In genomic region chr2:214808961-214809750, GRCh38 we compare ENCODE assay signal across 1 cellular context.
A peak's percentile ranks its signal among the peaks of the same experiment; 100 is the strongest.
TF ChIP-seq lines count a peak whose summit lies in the region.

BARD1 (minus strand) TSS chr2:214809683; CDS start chr2:214809569, 114 bp downstream.

TF ChIP-seq in HepG2, 621 proteins besides CTCF, POLR2A, EP300 and RAD21 (continued from another document and continues in another):
- TF ChIP-seq TIGD3 (CRISPR knock-in tag; IDR thresholded peaks at IDR 0.05; ENCODE audit: borderline replicate concordance): peak; percentile 22; the same call in 1 of the 2 replicates
- peak; percentile 76; the same call in 1 of the 2 replicates for TF ChIP-seq ZNF773 (CRISPR knock-in tag; IDR thresholded peaks at IDR 0.05; ENCODE audit: borderline replicate concordance)
- TF ChIP-seq IKZF4 (CRISPR knock-in tag; IDR thresholded peaks at IDR 0.05; ENCODE audit: borderline replicate concordance, low read depth, not compliant biosample characterization): no peak
- no peak for TF ChIP-seq CEBPZ (IDR thresholded peaks at IDR 0.05; ENCODE audit: low read length)
- TF ChIP-seq HNF1B (CRISPR knock-in tag; IDR thresholded peaks at IDR 0.05): no peak
- no peak for TF ChIP-seq JARID2 (CRISPR knock-in tag; IDR thresholded peaks at IDR 0.05; ENCODE audit: insufficient replicate concordance)
- TF ChIP-seq ZFY (CRISPR knock-in tag; IDR thresholded peaks at IDR 0.05): peak; percentile 86
- TF ChIP-seq BHLHE40 (IDR thresholded peaks at IDR 0.05; ENCODE audit: low read length): no peak
- no peak; the same call in 1 of the 2 replicates for TF ChIP-seq ZNF205 (CRISPR knock-in tag; IDR thresholded peaks at IDR 0.05)
- 0 out of 2 replicates have a peak, but pooled peaks have one; percentile 67 for TF ChIP-seq SNAPC5 (CRISPR knock-in tag; IDR thresholded peaks at IDR 0.05; ENCODE audit: borderline replicate concordance)
- 0 out of 2 replicates have a peak, but pooled peaks have one; percentile 30 for TF ChIP-seq ZNF724P (CRISPR knock-in tag; IDR thresholded peaks at IDR 0.05; ENCODE audit: borderline replicate concordance)
- TF ChIP-seq MAFF (IDR thresholded peaks at IDR 0.05; ENCODE audit: low read depth, low read length): no peak
- TF ChIP-seq HHEX (CRISPR knock-in tag; IDR thresholded peaks at IDR 0.05): no peak
- no peak for TF ChIP-seq U2AF1 (optimal IDR thresholded peaks at IDR 0.05; ENCODE audit: low read depth, low read length)
- TF ChIP-seq TBL1XR1 (IDR thresholded peaks at IDR 0.05; ENCODE audit: borderline replicate concordance, low read length, partially characterized antibody): no peak
- peak; percentile 38; the same call in 1 of the 2 replicates for TF ChIP-seq BATF2 (CRISPR knock-in tag; IDR thresholded peaks at IDR 0.05)
- TF ChIP-seq IKZF5 (CRISPR knock-in tag; IDR thresholded peaks at IDR 0.05): no peak
- TF ChIP-seq ZNF564 (CRISPR knock-in tag; IDR thresholded peaks at IDR 0.05): no peak
- TF ChIP-seq ELF3 (CRISPR knock-in tag; IDR thresholded peaks at IDR 0.05): peak; percentile 8
- TF ChIP-seq ZNF570 (CRISPR knock-in tag; IDR thresholded peaks at IDR 0.05; ENCODE audit: borderline replicate concordance): no peak
- no peak for TF ChIP-seq RCOR2 (CRISPR knock-in tag; IDR thresholded peaks at IDR 0.05)
- peak; percentile 50; the same call in 1 of the 2 replicates for TF ChIP-seq SATB2 (CRISPR knock-in tag; IDR thresholded peaks at IDR 0.05)
- TF ChIP-seq ZIK1 (CRISPR knock-in tag; IDR thresholded peaks at IDR 0.05; ENCODE audit: borderline replicate concordance, low read depth): no peak
- TF ChIP-seq HNRNPLL (IDR thresholded peaks at IDR 0.05; ENCODE audit: low read depth, low read length, poor library complexity, severe bottlenecking): peak; percentile 92
- TF ChIP-seq TCF7L2 (IDR thresholded peaks at IDR 0.05; ENCODE audit: low read depth, low read length): no peak
- no peak for TF ChIP-seq ZNF652 (CRISPR knock-in tag; IDR thresholded peaks at IDR 0.05; ENCODE audit: borderline replicate concordance, low read depth)
- TF ChIP-seq SRF (IDR thresholded peaks at IDR 0.05; ENCODE audit: low read depth, low read length): no peak; the same call in 1 of the 2 replicates
- TF ChIP-seq ZNF841 (CRISPR knock-in tag; IDR thresholded peaks at IDR 0.05; ENCODE audit: borderline replicate concordance): no peak
- no peak for TF ChIP-seq ZNF770 (CRISPR knock-in tag; IDR thresholded peaks at IDR 0.05)
- TF ChIP-seq RELA (CRISPR knock-in tag; IDR thresholded peaks at IDR 0.05): no peak
- no peak; the same call in 1 of the 2 replicates for TF ChIP-seq ZNF556 (CRISPR knock-in tag; IDR thresholded peaks at IDR 0.05; ENCODE audit: borderline replicate concordance)
- no peak for TF ChIP-seq HNRNPK (IDR thresholded peaks at IDR 0.05; ENCODE audit: low read depth, low read length, poor library complexity, severe bottlenecking)
- TF ChIP-seq ZNF503 (CRISPR knock-in tag; IDR thresholded peaks at IDR 0.05): no peak
- TF ChIP-seq PHF8 (CRISPR knock-in tag; IDR thresholded peaks at IDR 0.05): peak; percentile 91
- TF ChIP-seq REPIN1 (CRISPR knock-in tag; IDR thresholded peaks at IDR 0.05; ENCODE audit: borderline replicate concordance, low read depth): peak; percentile 85
- TF ChIP-seq ZNF496 (CRISPR knock-in tag; IDR thresholded peaks at IDR 0.05; ENCODE audit: insufficient replicate concordance): no peak
- TF ChIP-seq PLSCR1 (CRISPR knock-in tag; IDR thresholded peaks at IDR 0.05; ENCODE audit: borderline replicate concordance): 0 out of 2 replicates have a peak, but pooled peaks have one; percentile 61
- TF ChIP-seq ZNF124 (CRISPR knock-in tag; IDR thresholded peaks at IDR 0.05): 0 out of 2 replicates have a peak, but pooled peaks have one; percentile 34
- TF ChIP-seq ARID5B (CRISPR knock-in tag; IDR thresholded peaks at IDR 0.05): no peak; the same call in 1 of the 2 replicates
- no peak for TF ChIP-seq ZNF543 (CRISPR knock-in tag; IDR thresholded peaks at IDR 0.05)
- no peak for TF ChIP-seq MYC (CRISPR knock-in tag; IDR thresholded peaks at IDR 0.05; ENCODE audit: borderline replicate concordance)
- TF ChIP-seq ZZZ3 (CRISPR knock-in tag; IDR thresholded peaks at IDR 0.05; ENCODE audit: borderline replicate concordance): no peak
- TF ChIP-seq RXRA (CRISPR knock-in tag; IDR thresholded peaks at IDR 0.05): peak; percentile 44; the same call in 1 of the 2 replicates
- TF ChIP-seq POLR2AphosphoS5 (IDR thresholded peaks at IDR 0.05; ENCODE audit: low read depth, low read length): peak; percentile 58; the same call in 1 of the 2 replicates
- TF ChIP-seq TSC22D2 (CRISPR knock-in tag; IDR thresholded peaks at IDR 0.05; ENCODE audit: borderline replicate concordance): no peak
- 0 out of 2 replicates have a peak, but pooled peaks have one; percentile 45 for TF ChIP-seq MYNN (CRISPR knock-in tag; IDR thresholded peaks at IDR 0.05; ENCODE audit: low read depth)
- 0 out of 2 replicates have a peak, but pooled peaks have one; percentile 9 for TF ChIP-seq ZNF7 (CRISPR knock-in tag; IDR thresholded peaks at IDR 0.05)
- TF ChIP-seq ZNF614 (CRISPR knock-in tag; IDR thresholded peaks at IDR 0.05; ENCODE audit: borderline replicate concordance): peak; percentile 42; the same call in 1 of the 2 replicates
